Comparison of ENCODE assay signal across 15 cellular contexts in the genomic region with DNA sequence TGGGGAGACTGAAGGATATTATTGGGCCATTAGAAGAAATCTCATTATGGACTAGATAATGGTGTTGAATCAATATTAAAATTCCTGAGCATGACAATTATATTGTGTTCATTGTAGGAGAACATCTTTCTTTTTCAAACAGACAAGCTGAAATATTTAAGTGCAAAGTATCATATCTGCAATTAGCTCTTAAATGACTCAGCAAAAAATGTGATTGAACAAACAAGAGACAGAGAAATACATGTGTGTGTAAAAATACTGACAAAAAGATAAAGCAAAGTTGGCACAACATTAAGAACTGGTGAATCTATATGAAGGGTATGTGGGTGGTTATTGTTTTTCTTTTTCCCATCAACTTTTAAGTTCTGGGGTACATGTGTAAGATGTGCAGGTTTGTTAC. TPM values are rescaled to one million over a fixed set of nuclear protein-coding genes. Genes with fewer than 3 reads are reported as not detected.
DNase-seq lines count a peak whose midpoint lies in the region; ATAC-seq, FAIRE-seq and TF ChIP-seq lines count a peak whose summit lies in the region.
"Had no signal": no experiment of that assay in that cellular context is flagged by ENCODE, and none has a peak within 500 bp of the region (broad histone marks: within the 10 kb centered on the region; RNA-seq: fewer than 3 reads in every experiment).

No MANE protein-coding gene starts in this region.

- TF ChIP-seq EP300 in K562 (IDR thresholded peaks at IDR 0.05; ENCODE audit: low read length): no peak

- H3K4me2 ChIP-seq in GM23338 (no peak overlapping the region), IMR-90 (ENCODE audit: low read depth, low read length) (no peak overlapping the region), K562 (ENCODE audit: insufficient read depth, low read length) (no peak overlapping the region)

- H2AFZ ChIP-seq in GM23338: no peak overlapping the region
- no peak overlapping the region for H2AFZ ChIP-seq in IMR-90 (replicated peaks; ENCODE audit: low read length, poor library complexity)
- no peak overlapping the region for H2AFZ ChIP-seq in K562 (ENCODE audit: low read depth, low read length)

- H3K4me3 ChIP-seq in GM23338: no peak overlapping the region
- H3K4me3 ChIP-seq in IMR-90 (ENCODE audit: insufficient read depth, low read depth, low read length): no peak overlapping the region
- no peak overlapping the region for H3K4me3 ChIP-seq in K562
- no peak overlapping the region for H3K4me3 ChIP-seq in heart left ventricle

- POLR2A ChIA-PET in IMR-90 (lab: Charles Lee; ENCODE audit: unreplicated experiment) (no interaction called here), K562 (lab: Yijun Ruan, JAX) (interaction anchor here (1.0 kb wide), 1 partner anchor 10 kb away, joined by 5 read pairs; a partner anchor contains a TSS)

- CTCF ChIA-PET in IMR-90 (lab: Yijun Ruan, JAX): no interaction called here
- CTCF ChIA-PET in K562 (lab: Yijun Ruan, JAX; ENCODE audit: low intra/inter-chr PET ratio): no interaction called here

- H2BK20ac ChIP-seq in IMR-90 (ENCODE audit: low read depth, low read length): peak overlapping the region; percentile 53; the same call in 1 of the 2 replicates

- no peak overlapping the region for H4K91ac ChIP-seq in IMR-90 (ENCODE audit: insufficient read depth, low read depth, low read length)

- H4K5ac ChIP-seq in IMR-90 (ENCODE audit: low read depth, low read length): peak overlapping the region; percentile 11; the same call in 1 of the 2 replicates

- no peak for TF ChIP-seq CTCF in GM23338 (conservative IDR thresholded peaks at IDR 0.05; ENCODE audit: low read depth in 2 of 2)
- TF ChIP-seq CTCF in IMR-90 (conservative IDR thresholded peaks at IDR 0.05; ENCODE audit: low read depth, low read length): no peak
- TF ChIP-seq CTCF in K562 (IDR thresholded peaks at IDR 0.05 in 2 of 3, conservative IDR thresholded peaks at IDR 0.05 in 1 of 3; ENCODE audit: insufficient read depth in 2 of 3, low read depth in 1 of 3, low read length in 3 of 3): no peak
- TF ChIP-seq CTCF in nephron progenitor cell (IDR thresholded peaks at IDR 0.05): no peak
- TF ChIP-seq CTCF in heart left ventricle (IDR thresholded peaks at IDR 0.05): no peak

- H3K36me3 ChIP-seq in GM23338 (ENCODE audit: insufficient read depth) (no peaks in the 10 kb centered on the region), IMR-90 (ENCODE audit: control insufficient read depth, insufficient read depth, low read length) (no peaks in the 10 kb centered on the region; the same call in 1 of the 2 replicates), K562 (ENCODE audit: control insufficient read depth, insufficient read depth, low read length) (peaks cover 41% of the 10 kb centered on the region), heart left ventricle (peaks cover 0 to 74% (median 37%) of the 10 kb centered on the region in 9 donors)

- no peak overlapping the region for H2AK9ac ChIP-seq in IMR-90 (replicated peaks; ENCODE audit: low read depth, low read length, poor library complexity)

- DNase-seq in GM23338 (ENCODE audit: low spot score) (no peak), IMR-90 (no peak), K562 (ENCODE audit: extremely low read depth in 1 of 4, low spot score in 3 of 4) (no peak), nephron progenitor cell (no peak), RCC 7860 (ENCODE audit: low spot score) (no peak), epidermal melanocyte (ENCODE audit: insufficient read length, low spot score) (no peak), heart left ventricle (no peak)
- DNase-seq: CD8-positive, alpha-beta memory T cell; EL; NCI-H1092; NCI-H1694; NCI-H2107 had no signal

- no peaks in the 10 kb centered on the region for H3K79me1 ChIP-seq in IMR-90 (ENCODE audit: low read depth in 1 of 2, low read length in 2 of 2)

- H3K79me2 ChIP-seq in GM23338 (replicated peaks; ENCODE audit: insufficient read depth) (no peaks in the 10 kb centered on the region), K562 (ENCODE audit: control insufficient read depth, insufficient read depth, low read length) (no peaks in the 10 kb centered on the region)

- no peaks in the 10 kb centered on the region for H3F3A ChIP-seq in GM23338 (replicated peaks; ENCODE audit: low read depth)

- H2BK15ac ChIP-seq in IMR-90 (ENCODE audit: low read depth, low read length): no peak overlapping the region

- H3K27ac Mint-ChIP-seq in GM23338 (peak overlapping the region; percentile 81), nephron progenitor cell (peak overlapping the region; percentile 14)

- no peaks in the 10 kb centered on the region for H3K9me3 Mint-ChIP-seq in GM23338
- H3K9me3 Mint-ChIP-seq in nephron progenitor cell: no peaks in the 10 kb centered on the region
- H3K9me3 Mint-ChIP-seq: CD8-positive, alpha-beta memory T cell had no signal

- H3K4me1 ChIP-seq in GM23338 (ENCODE audit: insufficient read depth) (no peaks in the 10 kb centered on the region), IMR-90 (ENCODE audit: control insufficient read depth, insufficient read depth, low read length) (no peaks in the 10 kb centered on the region), K562 (replicated peaks in 1 of 2; ENCODE audit: control insufficient read depth in 2 of 2, insufficient read depth in 2 of 2, low read length in 2 of 2) (0 out of 5 replicates have a peak, but pooled peaks cover 0 to 2% of the 10 kb centered on the region in 2 experiments), heart left ventricle (no peaks in the 10 kb centered on the region)

- BruUV-seq in IMR-90 (replicated peaks; lab: Mats Ljungman, UMichigan): no TSS peak
- BruUV-seq in K562 (replicated peaks; lab: Mats Ljungman, UMichigan): no TSS peak

- H3K36me3 Mint-ChIP-seq in GM23338 (ENCODE audit: low read depth) (peaks cover 5% of the 10 kb centered on the region), nephron progenitor cell (ENCODE audit: low read depth) (peaks cover 32% of the 10 kb centered on the region)

- H3K14ac ChIP-seq in IMR-90 (replicated peaks; ENCODE audit: low read depth, low read length): no peak overlapping the region

- no peak overlapping the region for H3K4ac ChIP-seq in IMR-90 (ENCODE audit: low read depth, low read length)

- no peaks in the 10 kb centered on the region for H3K4me1 Mint-ChIP-seq in GM23338
- no peaks in the 10 kb centered on the region for H3K4me1 Mint-ChIP-seq in nephron progenitor cell

- H3K27ac ChIP-seq in GM23338 (ENCODE audit: low read depth): no peak overlapping the region
- no peak overlapping the region for H3K27ac ChIP-seq in IMR-90 (ENCODE audit: insufficient read depth, low read length)
- H3K27ac ChIP-seq in K562 (ENCODE audit: extremely low read depth, low read depth, low read length): no peak overlapping the region
- H3K27ac ChIP-seq in heart left ventricle: no peak overlapping the region

- dilution Hi-C loops in IMR-90 (cut with HindIII; ENCODE audit: low sequenced_read_pairs, unreplicated experiment): no loop called here

- intact Hi-C loops in IMR-90 (cut with micrococcal nuclease) (no loop called here), K562 (cut with micrococcal nuclease) (no loop called here), heart left ventricle (cut with DNase I) (no loop called here)

- TF ChIP-seq RAD21 in IMR-90 (IDR thresholded peaks at IDR 0.05; ENCODE audit: low read length) (no peak), K562 (CRISPR knock-in tag; conservative IDR thresholded peaks at IDR 0.05 in 1 of 2, IDR thresholded peaks at IDR 0.05 in 1 of 2) (no peak)

- no peaks in the 10 kb centered on the region for H3K27me3 Mint-ChIP-seq in GM23338 (ENCODE audit: insufficient read depth, low read depth, poor library complexity)
- no peaks in the 10 kb centered on the region for H3K27me3 Mint-ChIP-seq in nephron progenitor cell (ENCODE audit: low read depth, poor library complexity)
- H3K27me3 Mint-ChIP-seq: CD8-positive, alpha-beta memory T cell had no signal

- no peaks in the 10 kb centered on the region for H3K9me2 ChIP-seq in GM23338 (ENCODE audit: insufficient read depth)

- H3K23ac ChIP-seq in IMR-90 (ENCODE audit: low read depth, low read length): no peak overlapping the region

- no peak overlapping the region; a peak in 1 of 4 replicates for H4K8ac ChIP-seq in IMR-90 (ENCODE audit: low read depth in 2 of 2, low read length in 2 of 2)

- FAIRE-seq in K562 (lab: Jason Lieb, UNC): no peak
- no peak for FAIRE-seq in RCC 7860 (lab: Jason Lieb, UNC)

- 0 out of 2 replicates have a peak overlapping the region, but pooled peaks have one; percentile 4 for H2BK120ac ChIP-seq in IMR-90 (ENCODE audit: low read depth, low read length)

- peak overlapping the region; percentile 19 for H2BK5ac ChIP-seq in IMR-90 (ENCODE audit: low read depth, low read length, poor library complexity, severe bottlenecking)

- no peak overlapping the region for H3K9ac ChIP-seq in IMR-90 (ENCODE audit: low read depth, low read length)
- H3K9ac ChIP-seq in K562 (ENCODE audit: insufficient read depth in 1 of 2, low read depth in 2 of 2, low read length in 2 of 2): no peak overlapping the region

- no peak overlapping the region for H3K4me3 Mint-ChIP-seq in GM23338
- no peak overlapping the region for H3K4me3 Mint-ChIP-seq in nephron progenitor cell
- H3K4me3 Mint-ChIP-seq: CD8-positive, alpha-beta memory T cell had no signal

- H4K20me1 ChIP-seq in GM23338 (replicated peaks; ENCODE audit: insufficient read depth): no peaks in the 10 kb centered on the region
- no peaks in the 10 kb centered on the region for H4K20me1 ChIP-seq in IMR-90 (ENCODE audit: insufficient read depth, low read length)
- no peaks in the 10 kb centered on the region for H4K20me1 ChIP-seq in K562 (replicated peaks; ENCODE audit: control insufficient read depth, insufficient read depth, low read length)

- ATAC-seq in GM23338 (no peak), IMR-90 (ENCODE audit: low read depth) (no peak), K562 (no peak), heart left ventricle (no peak)
- ATAC-seq: HCT116, Right ventricle myocardium inferior, SK-N-SH treated with all-trans-retinoic acid at 6 μM for 48 hours had no signal

- peak overlapping the region; percentile 52; the same call in 1 of the 2 replicates for H3K18ac ChIP-seq in IMR-90 (ENCODE audit: low read depth, low read length)

- no peak overlapping the region for H3K56ac ChIP-seq in IMR-90 (ENCODE audit: extremely low read depth, insufficient read depth, low read length)

- in situ Hi-C loops in IMR-90 (cut with MboI; ENCODE audit: low sequenced_read_pairs): loop anchor here (25.0 kb wide), 1 partner anchor 1380 kb away; a partner anchor contains a TSS
- in situ Hi-C loops in K562 (cut with MboI): no loop called here

- H3K27me3 ChIP-seq in GM23338 (ENCODE audit: insufficient read depth) (no peaks in the 10 kb centered on the region), IMR-90 (ENCODE audit: control insufficient read depth, insufficient read depth, low read length) (no peaks in the 10 kb centered on the region), K562 (ENCODE audit: control insufficient read depth in 2 of 2, insufficient read depth in 2 of 2, low read length in 2 of 2) (no peaks in the 10 kb centered on the region), heart left ventricle (no peaks in the 10 kb centered on the region)

- no peak overlapping the region for H2AK5ac ChIP-seq in IMR-90 (ENCODE audit: low read depth, low read length)

- 0 out of 2 replicates have a peak, but pooled peaks cover 3% of the 10 kb centered on the region for H3K9me1 ChIP-seq in IMR-90 (ENCODE audit: insufficient read depth, low read length)
- H3K9me1 ChIP-seq in K562 (ENCODE audit: control insufficient read depth, insufficient read depth, low read length): no peaks in the 10 kb centered on the region

- TF ChIP-seq POLR2A in IMR-90 (IDR thresholded peaks at IDR 0.05; ENCODE audit: low read depth, low read length): no peak
- TF ChIP-seq POLR2A in K562 (conservative IDR thresholded peaks at IDR 0.05): no peak
- TF ChIP-seq POLR2A in heart left ventricle (IDR thresholded peaks at IDR 0.05): no peak

- H3K9me3 ChIP-seq in IMR-90 (ENCODE audit: control insufficient read depth, insufficient read depth, low read length) (no peaks in the 10 kb centered on the region), K562 (replicated peaks; ENCODE audit: control insufficient read depth, insufficient read depth, low read depth, low read length) (no peaks in the 10 kb centered on the region), heart left ventricle (no peaks in the 10 kb centered on the region)

RNA-seq across cellular contexts. Expression of a gene that starts 9.5 kb away (rescaled TPM):
- total RNA-seq in GM23338 (2014; rRNA removed; shearing (Covaris generic)): 12.1 and 17.3 TPM in 2 replicates
- polyA plus RNA-seq in GM23338 (2016; fragmentation: Nextera tagmentation; extraction: Ambion mirVana): 18.6 and 25.7 TPM in 2 replicates
- 7.9 and 17.5 TPM in 2 replicates for total RNA-seq in IMR-90 (2012; rRNA removed)
- polyA plus RNA-seq in IMR-90 (2012; rRNA removed): 4.3 and 4.4 TPM in 2 replicates
- polyA plus RNA-seq in IMR-90 (2012; cell fraction: cytosol; rRNA removed): 0.98 and 1.9 TPM in 2 replicates
- polyA plus RNA-seq in IMR-90 (2012; cell fraction: nucleus; rRNA removed; ENCODE audit: low replicate concordance): 1.9 and 6.9 TPM in 2 replicates
- 18.3 and 107 TPM in 2 replicates for total RNA-seq in K562 (2011; cell fraction: chromatin; rRNA removed; ENCODE audit: low replicate concordance)
- total RNA-seq in K562 (2011; cell fraction: nucleolus; rRNA removed): 8.3 and 11.3 TPM in 2 replicates
- 21.1 and 22.5 TPM in 2 replicates for total RNA-seq in K562 (2011; cell fraction: nucleoplasm; rRNA removed)
- total RNA-seq in K562 (2014; rRNA removed): 14.1 and 19.3 TPM in 2 replicates
- total RNA-seq in K562 (2014; rRNA removed; fragmentation: Illumina TruSeq; extraction: Trizol): 19.4 and 23.0 TPM in 2 replicates
- 16.5 and 18.2 TPM in 2 replicates for total RNA-seq in K562 (2015; rRNA removed; fragmentation: Illumina TruSeq; extraction: Trizol)
- 16.4 and 18.3 TPM in 2 replicates for total RNA-seq in K562 (2021)
- polyA plus RNA-seq in K562 (2011; rRNA removed): 5.8 and 8.0 TPM in 2 replicates
- 4.8 TPM in 2 replicates for polyA plus RNA-seq in K562 (2011; cell fraction: cytosol; rRNA removed)
- 12.5 and 12.8 TPM in 2 replicates for polyA plus RNA-seq in K562 (2011; cell fraction: nucleus; rRNA removed)
- polyA plus RNA-seq in K562 (2012): 5.5 and 5.9 TPM in 2 replicates
- polyA plus RNA-seq in K562 (2014; fragmentation: Illumina TruSeq; extraction: Trizol): 13.2 and 13.5 TPM in 2 replicates
- 10 to 100 TPM in 1 of 2 experiments, 1 to 10 TPM in 1; 7.2 to 10.7 TPM for polyA plus RNA-seq in K562 (2014; fragmentation: Nextera tagmentation; extraction: Ambion mirVana)
- 9.8 and 18.1 TPM in 2 replicates for polyA plus RNA-seq in K562 (2014; rRNA removed)
- 19.4 and 24.8 TPM in 2 replicates for polyA minus RNA-seq in K562 (2011; rRNA and poly(A)+ RNA removed)
- 6.3 and 6.9 TPM in 2 replicates for polyA minus RNA-seq in K562 (2011; cell fraction: cytosol; rRNA and poly(A)+ RNA removed)
- 32.4 and 42.7 TPM in 2 replicates for polyA minus RNA-seq in K562 (2011; cell fraction: nucleus; rRNA and poly(A)+ RNA removed)
- total RNA-seq in heart left ventricle: 10 to 100 TPM in 3 of 9 donors, 1 to 10 TPM in 6; 6.0 to 11.1 (median 7.7) TPM
- 1 to 10 TPM; 3.0 to 5.0 TPM for polyA plus RNA-seq in heart left ventricle

RNA-seq across cellular contexts. Expression of a gene that starts 9.7 kb away (rescaled TPM):
- 53.8 and 55.8 TPM in 2 replicates for total RNA-seq in GM23338 (2014; rRNA removed; shearing (Covaris generic))
- 15.5 and 17.7 TPM in 2 replicates for polyA plus RNA-seq in GM23338 (2016; fragmentation: Nextera tagmentation; extraction: Ambion mirVana)
- 44.3 and 70.8 TPM in 2 replicates for total RNA-seq in IMR-90 (2012; rRNA removed)
- 2.8 and 3.7 TPM in 2 replicates for polyA plus RNA-seq in IMR-90 (2012; rRNA removed)
- 2.4 and 2.9 TPM in 2 replicates for polyA plus RNA-seq in IMR-90 (2012; cell fraction: cytosol; rRNA removed)
- 0.65 and 2.4 TPM in 2 replicates for polyA plus RNA-seq in IMR-90 (2012; cell fraction: nucleus; rRNA removed; ENCODE audit: low replicate concordance)
- total RNA-seq in K562 (2011; cell fraction: chromatin; rRNA removed; ENCODE audit: low replicate concordance): 18.8 and 33.4 TPM in 2 replicates
- 5.5 and 5.9 TPM in 2 replicates for total RNA-seq in K562 (2011; cell fraction: nucleolus; rRNA removed)
- total RNA-seq in K562 (2011; cell fraction: nucleoplasm; rRNA removed): 15.6 and 27.6 TPM in 2 replicates
- 4.0 TPM in 2 replicates for total RNA-seq in K562 (2014; rRNA removed)
- total RNA-seq in K562 (2014; rRNA removed; fragmentation: Illumina TruSeq; extraction: Trizol): 9.8 and 10.9 TPM in 2 replicates
- 9.6 and 9.8 TPM in 2 replicates for total RNA-seq in K562 (2015; rRNA removed; fragmentation: Illumina TruSeq; extraction: Trizol)
- total RNA-seq in K562 (2021): 9.1 and 10.0 TPM in 2 replicates
- 5.1 and 7.2 TPM in 2 replicates for polyA plus RNA-seq in K562 (2011; rRNA removed)
- polyA plus RNA-seq in K562 (2011; cell fraction: cytosol; rRNA removed): 1.2 and 4.0 TPM in 2 replicates
- polyA plus RNA-seq in K562 (2011; cell fraction: nucleus; rRNA removed): 4.8 and 4.9 TPM in 2 replicates
- polyA plus RNA-seq in K562 (2012): 1.2 and 1.7 TPM in 2 replicates
- 3.0 and 4.0 TPM in 2 replicates for polyA plus RNA-seq in K562 (2014; fragmentation: Illumina TruSeq; extraction: Trizol)
- polyA plus RNA-seq in K562 (2014; fragmentation: Nextera tagmentation; extraction: Ambion mirVana): 1 to 10 TPM; 4.6 to 4.7 TPM
- 1.9 and 2.2 TPM in 2 replicates for polyA plus RNA-seq in K562 (2014; rRNA removed)
- polyA minus RNA-seq in K562 (2011; rRNA and poly(A)+ RNA removed): 43.4 and 44.5 TPM in 2 replicates
- polyA minus RNA-seq in K562 (2011; cell fraction: cytosol; rRNA and poly(A)+ RNA removed): 11.2 and 12.5 TPM in 2 replicates
- polyA minus RNA-seq in K562 (2011; cell fraction: nucleus; rRNA and poly(A)+ RNA removed): 4.3 and 10.3 TPM in 2 replicates
- 10 to 100 TPM in 4 of 9 donors, 1 to 10 TPM in 5; 7.5 to 13.8 (median 9.8) TPM for total RNA-seq in heart left ventricle
- polyA plus RNA-seq in heart left ventricle: 1 to 10 TPM; 1.2 to 5.7 TPM
